In the genomic region with DNA sequence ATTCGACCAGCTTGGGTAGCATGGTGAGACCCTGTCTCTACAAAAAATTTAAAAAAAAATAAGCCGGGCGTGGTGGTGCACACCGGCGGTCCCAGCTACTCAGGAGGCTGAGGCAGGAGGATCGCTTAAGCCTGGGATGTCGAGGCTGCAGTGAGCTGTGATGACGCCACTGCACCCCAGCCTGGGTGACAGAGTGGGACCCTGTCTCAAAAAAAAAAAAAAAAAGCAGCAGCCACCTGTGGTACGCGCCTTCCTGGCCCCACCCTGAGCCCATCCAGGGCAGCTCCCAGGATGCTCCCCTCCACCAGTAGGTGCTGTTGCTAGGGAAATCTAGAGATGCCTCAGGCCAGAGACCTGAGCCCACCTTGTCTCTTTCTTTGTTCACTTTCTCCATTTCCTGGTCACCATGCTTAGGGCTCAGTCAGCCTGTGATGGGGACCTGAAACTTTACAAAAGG, we compare ENCODE assay signal across 21 cellular contexts. TPM values are rescaled to one million over a fixed set of nuclear protein-coding genes. Genes with fewer than 3 reads are reported as not detected.
"Had no signal": no experiment of that assay in that cellular context is flagged by ENCODE, and none has a peak within 500 bp of the region (broad histone marks: within the 10 kb centered on the region; RNA-seq: fewer than 3 reads in every experiment).

No MANE protein-coding gene starts in this region.

- DNase-seq: activated B cell treated with CpG ODN at 0.5 μM for 24 hours; activated CD4-positive, alpha-beta memory T cell treated with anti-CD3 and anti-CD28 coated beads for 36 hours; activated CD4-positive, alpha-beta T cell treated with anti-CD3 and anti-CD28 coated beads, Interleukin-2, amount 10 ng/mL, durations not matched to agents 7 days and 5 days; activated CD8-positive, alpha-beta memory T cell treated with anti-CD3 and anti-CD28 coated beads for 24 hours; activated effector memory CD4-positive, alpha-beta T cell treated with anti-CD3 and anti-CD28 coated beads, Interleukin-2, amount 50 U/mL, for 16 hours; activated naive CD4-positive, alpha-beta T cell treated with Interleukin-2 at 50 U/mL for 16 hours; activated naive CD8-positive, alpha-beta T cell treated with anti-CD3 and anti-CD28 coated beads, Interleukin-2, amount 50 U/mL, for 24 hours; activated T-cell treated with anti-CD3 and anti-CD28 coated beads, Interleukin-2, amount 50 U/mL, for 4 hours; amygdala; Kasumi-1; NCI-H1105 treated with DMSO at 0.1 percent for 48 hours; NCI-H1436 treated with DMSO at 0.1 percent for 48 hours; NCI-H187; NCI-H2081; NCI-H510A treated with DMSO at 0.1 percent for 48 hours; NCI-H69; NK-92 treated with Interleukin-12 subunit alpha and Interleukin-12 subunit beta, amount 100 ng/mL, for 24 hours; PC-3; SHP77 had no signal

- ATAC-seq: activated naive CD4-positive, alpha-beta T cell treated with anti-CD3 and anti-CD28 coated beads, Interleukin-2, amount 50 U/mL, for 72 hours; activated naive CD8-positive, alpha-beta T cell treated with anti-CD3 and anti-CD28 coated beads, Interleukin-2, amount 50 U/mL, for 24 hours; activated T-cell treated with anti-CD3 and anti-CD28 coated beads, Interleukin-2, amount 50 U/mL, for 4 hours; PC-3 had no signal

RNA-seq across cellular contexts. Expression of a gene that starts 47.4 kb away (rescaled TPM):
- total RNA-seq: activated B cell treated with CpG ODN at 0.5 μM for 24 hours; activated CD4-positive, alpha-beta T cell treated with anti-CD3 and anti-CD28 coated beads, Interleukin-2, amount 10 ng/mL, durations not matched to agents 7 days and 5 days; activated naive CD4-positive, alpha-beta T cell treated with anti-CD3 and anti-CD28 coated beads, Interleukin-2, amount 50 U/mL, for 72 hours; activated T-cell treated with anti-CD3 and anti-CD28 coated beads, Interleukin-2, amount 50 U/mL, for 4 hours; astrocyte; PC-3 had no signal
